In genomic region chr1:22641906-22642636, GRCh38 we compare ENCODE assay signal across 1 cellular context.
TF ChIP-seq lines count a peak whose summit lies in the region.

No MANE protein-coding gene starts in this region.

TF ChIP-seq in GM23338, 12 proteins besides CTCF, POLR2A, EP300 and RAD21 (continued from another document):
- TF ChIP-seq, protein P1, sequence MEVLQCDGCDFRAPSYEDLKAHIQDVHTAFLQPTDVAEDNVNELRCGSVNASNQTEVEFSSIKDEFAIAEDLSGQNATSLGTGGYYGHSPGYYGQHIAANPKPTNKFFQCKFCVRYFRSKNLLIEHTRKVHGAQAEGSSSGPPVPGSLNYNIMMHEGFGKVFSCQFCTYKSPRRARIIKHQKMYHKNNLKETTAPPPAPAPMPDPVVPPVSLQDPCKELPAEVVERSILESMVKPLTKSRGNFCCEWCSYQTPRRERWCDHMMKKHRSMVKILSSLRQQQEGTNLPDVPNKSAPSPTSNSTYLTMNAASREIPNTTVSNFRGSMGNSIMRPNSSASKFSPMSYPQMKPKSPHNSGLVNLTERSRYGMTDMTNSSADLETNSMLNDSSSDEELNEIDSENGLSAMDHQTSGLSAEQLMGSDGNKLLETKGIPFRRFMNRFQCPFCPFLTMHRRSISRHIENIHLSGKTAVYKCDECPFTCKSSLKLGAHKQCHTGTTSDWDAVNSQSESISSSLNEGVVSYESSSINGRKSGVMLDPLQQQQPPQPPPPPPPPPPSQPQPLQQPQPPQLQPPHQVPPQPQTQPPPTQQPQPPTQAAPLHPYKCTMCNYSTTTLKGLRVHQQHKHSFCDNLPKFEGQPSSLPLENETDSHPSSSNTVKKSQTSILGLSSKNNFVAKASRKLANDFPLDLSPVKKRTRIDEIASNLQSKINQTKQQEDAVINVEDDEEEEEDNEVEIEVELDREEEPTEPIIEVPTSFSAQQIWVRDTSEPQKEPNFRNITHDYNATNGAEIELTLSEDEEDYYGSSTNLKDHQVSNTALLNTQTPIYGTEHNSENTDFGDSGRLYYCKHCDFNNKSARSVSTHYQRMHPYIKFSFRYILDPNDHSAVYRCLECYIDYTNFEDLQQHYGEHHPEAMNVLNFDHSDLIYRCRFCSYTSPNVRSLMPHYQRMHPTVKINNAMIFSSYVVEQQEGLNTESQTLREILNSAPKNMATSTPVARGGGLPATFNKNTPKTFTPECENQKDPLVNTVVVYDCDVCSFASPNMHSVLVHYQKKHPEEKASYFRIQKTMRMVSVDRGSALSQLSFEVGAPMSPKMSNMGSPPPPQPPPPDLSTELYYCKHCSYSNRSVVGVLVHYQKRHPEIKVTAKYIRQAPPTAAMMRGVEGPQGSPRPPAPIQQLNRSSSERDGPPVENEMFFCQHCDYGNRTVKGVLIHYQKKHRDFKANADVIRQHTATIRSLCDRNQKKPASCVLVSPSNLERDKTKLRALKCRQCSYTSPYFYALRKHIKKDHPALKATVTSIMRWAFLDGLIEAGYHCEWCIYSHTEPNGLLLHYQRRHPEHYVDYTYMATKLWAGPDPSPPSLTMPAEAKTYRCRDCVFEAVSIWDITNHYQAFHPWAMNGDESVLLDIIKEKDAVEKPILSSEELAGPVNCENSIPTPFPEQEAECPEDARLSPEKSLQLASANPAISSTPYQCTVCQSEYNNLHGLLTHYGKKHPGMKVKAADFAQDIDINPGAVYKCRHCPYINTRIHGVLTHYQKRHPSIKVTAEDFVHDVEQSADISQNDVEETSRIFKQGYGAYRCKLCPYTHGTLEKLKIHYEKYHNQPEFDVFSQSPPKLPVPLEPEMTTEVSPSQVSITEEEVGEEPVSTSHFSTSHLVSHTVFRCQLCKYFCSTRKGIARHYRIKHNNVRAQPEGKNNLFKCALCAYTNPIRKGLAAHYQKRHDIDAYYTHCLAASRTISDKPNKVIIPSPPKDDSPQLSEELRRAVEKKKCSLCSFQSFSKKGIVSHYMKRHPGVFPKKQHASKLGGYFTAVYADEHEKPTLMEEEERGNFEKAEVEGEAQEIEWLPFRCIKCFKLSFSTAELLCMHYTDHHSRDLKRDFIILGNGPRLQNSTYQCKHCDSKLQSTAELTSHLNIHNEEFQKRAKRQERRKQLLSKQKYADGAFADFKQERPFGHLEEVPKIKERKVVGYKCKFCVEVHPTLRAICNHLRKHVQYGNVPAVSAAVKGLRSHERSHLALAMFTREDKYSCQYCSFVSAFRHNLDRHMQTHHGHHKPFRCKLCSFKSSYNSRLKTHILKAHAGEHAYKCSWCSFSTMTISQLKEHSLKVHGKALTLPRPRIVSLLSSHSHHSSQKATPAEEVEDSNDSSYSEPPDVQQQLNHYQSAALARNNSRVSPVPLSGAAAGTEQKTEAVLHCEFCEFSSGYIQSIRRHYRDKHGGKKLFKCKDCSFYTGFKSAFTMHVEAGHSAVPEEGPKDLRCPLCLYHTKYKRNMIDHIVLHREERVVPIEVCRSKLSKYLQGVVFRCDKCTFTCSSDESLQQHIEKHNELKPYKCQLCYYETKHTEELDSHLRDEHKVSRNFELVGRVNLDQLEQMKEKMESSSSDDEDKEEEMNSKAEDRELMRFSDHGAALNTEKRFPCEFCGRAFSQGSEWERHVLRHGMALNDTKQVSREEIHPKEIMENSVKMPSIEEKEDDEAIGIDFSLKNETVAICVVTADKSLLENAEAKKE (CRISPR knock-in tag; IDR thresholded peaks at IDR 0.05), result no peak
TF ChIP-seq in GM23338: peak in this region for 0.
